7 cellular contexts compared by ENCODE assay signal in the genomic region with DNA sequence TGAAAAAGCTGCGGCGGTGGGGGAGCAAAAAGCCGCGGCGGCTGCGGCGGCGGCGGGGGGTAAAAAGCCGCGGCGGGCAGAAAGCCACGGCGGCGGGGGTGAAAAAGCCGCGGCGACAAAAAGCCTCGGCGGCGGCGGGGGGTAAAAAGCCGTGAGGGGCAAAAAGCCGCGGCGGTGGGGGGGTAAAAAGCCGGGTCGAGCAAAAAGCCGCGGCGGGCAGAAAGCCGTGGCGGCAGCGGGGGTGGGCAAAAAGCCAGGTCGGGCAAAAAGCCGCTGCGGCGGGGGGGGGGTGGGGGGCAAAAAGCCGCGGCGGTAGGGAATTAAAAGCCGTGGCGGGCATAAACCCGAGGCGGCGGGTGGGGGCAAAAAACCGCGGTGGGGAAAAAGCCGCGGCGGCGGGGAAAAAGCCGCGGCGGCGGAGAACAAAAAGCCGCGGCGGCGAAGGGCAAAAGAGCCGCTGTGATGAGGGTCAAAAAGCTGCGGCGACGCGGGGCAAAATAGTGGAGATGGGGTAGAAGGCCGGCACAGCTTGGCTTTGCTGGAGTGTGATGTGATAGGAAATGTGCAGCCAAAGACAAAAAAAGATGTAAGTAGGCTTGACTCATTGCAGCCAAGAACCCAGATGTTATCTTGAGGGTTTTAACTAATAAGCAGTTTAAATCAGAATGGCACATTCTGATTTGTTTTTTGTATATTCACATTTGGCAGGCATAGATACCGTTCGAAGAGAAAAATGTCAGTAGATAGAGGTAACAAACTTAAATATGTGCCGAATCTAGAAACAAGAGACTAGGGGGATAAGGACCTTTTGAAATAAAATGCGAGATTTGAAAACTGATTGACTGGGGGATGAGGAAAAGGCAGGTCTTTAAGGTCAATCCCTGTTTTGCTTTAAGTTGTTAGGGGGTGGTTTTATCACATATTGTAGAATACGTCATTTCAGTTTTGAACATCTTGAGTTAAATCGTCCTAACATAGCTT.
DNase-seq lines count a peak whose midpoint lies in the region; ATAC-seq and TF ChIP-seq lines count a peak whose summit lies in the region.
"Not testable (repeated sequence)": the region's sequence is repeated elsewhere in the genome, so short reads cannot be mapped to it uniquely, and the experiment has no call there.

No MANE protein-coding gene starts in this region.

- H3K27me3 ChIP-seq in HAP-1 (ENCODE audit: low read depth); RWPE2 (ENCODE audit: insufficient read depth, poor library complexity, severe bottlenecking); dorsolateral prefrontal cortex; right cardiac atrium (ENCODE audit: control insufficient read depth, insufficient read depth): not testable (repeated sequence)
- peaks cover 0 to 31% (median 0%) of the 10 kb centered on the region in 7 donors for H3K27me3 ChIP-seq in spleen (replicated peaks in 1 of 7)

- DNase-seq in HAP-1 (ENCODE audit: low spot score in 2 of 2) (peak; percentile 1 to 45), RWPE2 (ENCODE audit: low spot score) (peak; percentile 14), activated gamma-delta T cell treated with Interleukin-2 at 50 U/mL for 16 hours (peak; percentile 19), dorsolateral prefrontal cortex (peak in 4 of 10 donors; percentile 17 to 38 (median 26)), right cardiac atrium (peak in 2 of 3 donors; percentile 35 to 55), nephron progenitor cell (peak; percentile 4), spleen (peak; percentile 76)

- H3K36me3 ChIP-seq in HAP-1 (replicated peaks); RWPE2 (ENCODE audit: low read depth); spleen: not testable (repeated sequence)

- not testable (repeated sequence) for H3K9me3 Mint-ChIP-seq in nephron progenitor cell

- in situ Hi-C loops in HAP-1 (cut with MboI; ENCODE audit: low sequenced_read_pairs) = not testable (repeated sequence)

- H3K4me3 ChIP-seq in HAP-1 (peak overlapping the region; percentile 27), dorsolateral prefrontal cortex (peak overlapping the region in 32 of 59 donors; percentile 7 to 59 (median 38)), right cardiac atrium (ENCODE audit: low read length) (peak overlapping the region; percentile 78), spleen (peak overlapping the region in 4 of 8 donors; percentile 33 to 62 (median 42))
- H3K4me3 ChIP-seq in RWPE2 (ENCODE audit: severe bottlenecking) = not testable (repeated sequence)

- H3K4me1 Mint-ChIP-seq in nephron progenitor cell = not testable (repeated sequence)

- H3K4me1 ChIP-seq in HAP-1; RWPE2 (ENCODE audit: insufficient read depth, poor library complexity, severe bottlenecking); right cardiac atrium (ENCODE audit: control insufficient read depth, insufficient read depth, low read length); spleen: not testable (repeated sequence)

- intact Hi-C loops in dorsolateral prefrontal cortex (cut with DNase I); right cardiac atrium (cut with DNase I); spleen (cut with DNase I; ENCODE audit: low total_unique reads): not testable (repeated sequence)

- TF ChIP-seq CTCF in RWPE2 (IDR thresholded peaks at IDR 0.05; ENCODE audit: poor library complexity, severe bottlenecking); dorsolateral prefrontal cortex (IDR thresholded peaks at IDR 0.05 in 54 of 56, conservative IDR thresholded peaks at IDR 0.05 in 2 of 56; ENCODE audit: low read depth in 1 of 56, partially characterized antibody in 56 of 56); nephron progenitor cell (IDR thresholded peaks at IDR 0.05); spleen (IDR thresholded peaks at IDR 0.05 in 8 of 11, conservative IDR thresholded peaks at IDR 0.05 in 3 of 11): not testable (repeated sequence)

- H3K9me3 ChIP-seq in HAP-1; RWPE2 (ENCODE audit: severe bottlenecking); right cardiac atrium (ENCODE audit: control insufficient read depth, low read length); spleen: not testable (repeated sequence)

- not testable (repeated sequence) for H3K27ac ChIP-seq in RWPE2 (ENCODE audit: poor library complexity, severe bottlenecking); dorsolateral prefrontal cortex; right cardiac atrium (ENCODE audit: low read length); spleen

- H3K4me3 Mint-ChIP-seq in nephron progenitor cell = peak overlapping the region; percentile 70

- WGBS in right cardiac atrium = 3% methylated on average over 70 of the region's 72 CpGs
- WGBS in spleen, 5 donors = 1 to 4% (median 3%) methylated on average over 38 to 71 of the region's 72 CpGs

- not testable (repeated sequence) for TF ChIP-seq POLR2A in spleen (IDR thresholded peaks at IDR 0.05)

- not testable (repeated sequence) for H3K36me3 Mint-ChIP-seq in nephron progenitor cell (ENCODE audit: low read depth)

- H3K27ac Mint-ChIP-seq in nephron progenitor cell = not testable (repeated sequence)

- H3K27me3 Mint-ChIP-seq in nephron progenitor cell (ENCODE audit: low read depth, poor library complexity) = peaks cover 36% of the 10 kb centered on the region

- not testable (repeated sequence) for ATAC-seq in RWPE2 (ENCODE audit: low read depth); right cardiac atrium
